In the genomic region with DNA sequence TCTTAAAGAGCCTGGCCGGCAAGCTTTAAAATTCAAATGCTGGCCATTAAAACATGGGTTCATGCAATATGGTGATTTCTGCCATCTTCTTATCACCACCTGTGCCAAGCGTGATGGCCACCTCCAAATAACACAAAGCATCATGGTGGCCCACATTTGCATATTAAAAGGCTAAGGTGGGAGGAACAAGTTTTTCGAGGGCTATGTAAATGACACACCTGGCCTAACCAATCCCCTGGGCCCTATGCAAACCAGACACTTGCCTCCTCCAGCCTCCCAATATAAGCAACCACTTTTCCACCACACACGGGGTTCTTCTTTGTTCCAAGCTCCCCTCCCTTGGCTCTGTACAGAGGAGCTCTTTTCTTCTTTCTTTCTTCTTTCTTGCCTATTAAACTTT, we compare ENCODE assay signal across 21 cellular contexts. TPM values are rescaled to one million over a fixed set of nuclear protein-coding genes. Genes with fewer than 3 reads are reported as not detected.
DNase-seq lines count a peak whose midpoint lies in the region; ATAC-seq, FAIRE-seq and TF ChIP-seq lines count a peak whose summit lies in the region.
"Had no signal": no experiment of that assay in that cellular context is flagged by ENCODE, and none has a peak within 500 bp of the region (broad histone marks: within the 10 kb centered on the region; RNA-seq: fewer than 3 reads in every experiment).

No MANE protein-coding gene starts in this region.

- in situ Hi-C loops in GM12878 (cut with MboI) = loop anchor here (5.0 kb wide), 1 partner anchor 200 kb away; no protein-coding TSS in a partner anchor

- CTCF ChIA-PET in GM12878 (lab: Yijun Ruan, JAX) = interaction anchor here (0.6 to 20.9 kb wide), 5 partner anchors 8 to 198 kb away, joined by 3 to 842 read pairs (median 3); a partner anchor contains a TSS

- intact Hi-C loops in GM12878 (cut with micrococcal nuclease; ENCODE audit: unreplicated experiment) = no loop called here

- H3K23ac ChIP-seq in neuronal stem cell (ENCODE audit: low read depth, low read length, poor library complexity) (no peak overlapping the region), mesendoderm (ENCODE audit: low read length) (no peak overlapping the region)

- H4K8ac ChIP-seq in neuronal stem cell (ENCODE audit: low read depth, low read length) = no peak overlapping the region
- H4K8ac ChIP-seq in mesendoderm (ENCODE audit: low read depth, low read length) = no peak overlapping the region

- H2AK5ac ChIP-seq in neuronal stem cell (ENCODE audit: low read depth, low read length) (no peak overlapping the region), mesendoderm (ENCODE audit: low read length) (no peak overlapping the region)

- TF ChIP-seq RAD21 in GM12878 (IDR thresholded peaks at IDR 0.05; ENCODE audit: insufficient read depth, low read depth, low read length) = no peak

- TF ChIP-seq CTCF in GM12878 (IDR thresholded peaks at IDR 0.05 in 2 of 3, conservative IDR thresholded peaks at IDR 0.05 in 1 of 3; ENCODE audit: control insufficient read depth in 2 of 3, extremely low read depth in 1 of 3, insufficient read depth in 1 of 3, low read depth in 3 of 3, low read length in 3 of 3) = no peak

- no peaks in the 10 kb centered on the region for H3K4me1 ChIP-seq in GM12878 (ENCODE audit: control insufficient read depth, insufficient read depth, low read length)
- no peaks in the 10 kb centered on the region for H3K4me1 ChIP-seq in neuronal stem cell (ENCODE audit: control insufficient read depth in 2 of 2, insufficient read depth in 1 of 2, low read depth in 1 of 2, low read length in 2 of 2)
- H3K4me1 ChIP-seq in mesendoderm (ENCODE audit: control insufficient read depth, low read depth, low read length) = no peaks in the 10 kb centered on the region
- H3K4me1 ChIP-seq: A549, Caco-2, HAP-1 had no signal

- SMC1A ChIA-PET in GM12878 (lab: Charles Lee; ENCODE audit: uncharacterized antibody, unreplicated experiment) = interaction anchor here (1.0 to 9.6 kb wide), 5 partner anchors 8 to 252 kb away, joined by 3 to 118 read pairs (median 4); no protein-coding TSS in a partner anchor

- H2BK15ac ChIP-seq in neuronal stem cell (ENCODE audit: low read length) = no peak overlapping the region
- H2BK15ac ChIP-seq in mesendoderm (replicated peaks; ENCODE audit: low read depth) = no peak overlapping the region

- DNase-seq in NCI-H2196 (lab: John Stamatoyannopoulos, UW; ENCODE audit: unreplicated experiment) (peak; percentile 8), NCI-H2196 treated with DMSO at 0.1 percent for 48 hours (lab: John Stamatoyannopoulos, UW; ENCODE audit: unreplicated experiment) (no peak), NAMALWA (ENCODE audit: low spot score) (peak; percentile 16), GM12878 (ENCODE audit: low read depth, low spot score) (no peak), neuronal stem cell (ENCODE audit: low spot score) (no peak), NOMO-1 treated with DMSO at 0.1 percent for 48 hours (lab: John Stamatoyannopoulos, UW; ENCODE audit: unreplicated experiment) (no peak), mesendoderm (no peak)
- DNase-seq: AML-193; Caco-2; CD4-positive, alpha-beta T cell; GDM1 had no signal

- no peaks in the 10 kb centered on the region for H4K20me1 ChIP-seq in GM12878 (ENCODE audit: control insufficient read depth, insufficient read depth)

- H3K4ac ChIP-seq in neuronal stem cell (ENCODE audit: low read length) (no peak overlapping the region), mesendoderm (ENCODE audit: low read depth, low read length) (no peak overlapping the region)

- H3K27ac ChIP-seq in GM12878 (ENCODE audit: control insufficient read depth, insufficient read depth) (no peak overlapping the region), neuronal stem cell (replicated peaks; ENCODE audit: low read length) (no peak overlapping the region), mesendoderm (ENCODE audit: low read depth, low read length) (no peak overlapping the region)
- H3K27ac ChIP-seq: 22Rv1, A549, C4-2B had no signal

- no TSS peak for BruUV-seq in GM12878 (replicated peaks; lab: Mats Ljungman, UMichigan)

- H2BK120ac ChIP-seq in neuronal stem cell (ENCODE audit: low read depth, low read length) (no peak overlapping the region), mesendoderm (ENCODE audit: low read depth, low read length) (no peak overlapping the region)

- no peak overlapping the region for H4K5ac ChIP-seq in mesendoderm (ENCODE audit: low read length)

- H3K14ac ChIP-seq in neuronal stem cell (ENCODE audit: low read length) = no peak overlapping the region

- H2AFZ ChIP-seq in GM12878 (ENCODE audit: control insufficient read depth, low read depth, low read length) (no peak overlapping the region), neuronal stem cell (ENCODE audit: low read length) (no peak overlapping the region)

- FAIRE-seq in GM12878 (lab: Jason Lieb, UNC) = no peak
- FAIRE-seq: D721Med, GM19239 had no signal

- no peak overlapping the region for H3K4me3 ChIP-seq in GM12878
- no peak overlapping the region for H3K4me3 ChIP-seq in neuronal stem cell (ENCODE audit: low read length in 2 of 2)
- no peak overlapping the region for H3K4me3 ChIP-seq in mesendoderm (ENCODE audit: low read length)
- H3K4me3 ChIP-seq: A549, HAP-1 had no signal

- TF ChIP-seq POLR2A in GM12878 (IDR thresholded peaks at IDR 0.05; ENCODE audit: low read depth, low read length) = no peak

- no peak overlapping the region for H2BK12ac ChIP-seq in neuronal stem cell (ENCODE audit: low read length)

- 11% methylated on average over 4 of the region's 4 CpGs for WGBS in GM12878 (ENCODE audit: insufficient coverage, insufficient replicate concordance, low lambda C conversion rate, missing lambda C conversion rate)
- no CpG with 5 or more reads among the region's 4 CpGs for WGBS in neuronal stem cell (ENCODE audit: extremely low coverage in 2 of 2, insufficient read length in 2 of 2, insufficient replicate concordance in 1 of 2), 2 donors
- WGBS in mesendoderm (ENCODE audit: extremely low coverage, insufficient coverage, low lambda C conversion rate) = no CpG with 5 or more reads among the region's 4 CpGs

- H2BK5ac ChIP-seq in neuronal stem cell (ENCODE audit: low read length) = no peak overlapping the region
- no peak overlapping the region for H2BK5ac ChIP-seq in mesendoderm (ENCODE audit: low read length)

- H3K4me2 ChIP-seq in GM12878 (ENCODE audit: control insufficient read depth, insufficient read depth) (no peak overlapping the region), neuronal stem cell (ENCODE audit: insufficient read depth, low read length, poor library complexity, severe bottlenecking) (no peak overlapping the region), mesendoderm (ENCODE audit: low read length) (no peak overlapping the region)
- H3K4me2 ChIP-seq: A549 had no signal

- H3K56ac ChIP-seq in mesendoderm (ENCODE audit: low read length) = no peak overlapping the region

- H4K91ac ChIP-seq in neuronal stem cell (ENCODE audit: low read depth, low read length, poor library complexity) = no peak overlapping the region

- no peak for ATAC-seq in GM12878
- ATAC-seq: A549 had no signal

- no peak for TF ChIP-seq EP300 in GM12878 (IDR thresholded peaks at IDR 0.05; ENCODE audit: borderline replicate concordance in 1 of 2, control insufficient read depth in 1 of 2, low read depth in 2 of 2, low read length in 2 of 2)

- POLR2A ChIA-PET in GM12878 (lab: Charles Lee) = no interaction called here

- RAD21 ChIA-PET in GM12878 (lab: Charles Lee; ENCODE audit: unreplicated experiment) = interaction anchor here (0.9 to 9.8 kb wide), 4 partner anchors 24 to 198 kb away, joined by 3 to 189 read pairs (median 4); no protein-coding TSS in a partner anchor

- no peaks in the 10 kb centered on the region for H3K36me3 ChIP-seq in GM12878 (ENCODE audit: control insufficient read depth in 2 of 2, insufficient read depth in 2 of 2, low read length in 1 of 2)
- H3K36me3 ChIP-seq in neuronal stem cell (replicated peaks in 1 of 2; ENCODE audit: control insufficient read depth in 2 of 2, insufficient read depth in 2 of 2, low read length in 2 of 2) = no peaks in the 10 kb centered on the region
- H3K36me3 ChIP-seq in mesendoderm (ENCODE audit: control insufficient read depth, insufficient read depth, low read length) = no peaks in the 10 kb centered on the region
- H3K36me3 ChIP-seq: HAP-1 had no signal

- H3K9me3 ChIP-seq in GM12878 (replicated peaks; ENCODE audit: control insufficient read depth, insufficient read depth, low read length) (no peaks in the 10 kb centered on the region), neuronal stem cell (replicated peaks in 1 of 2; ENCODE audit: control insufficient read depth in 2 of 2, insufficient read depth in 1 of 2, low read depth in 1 of 2, low read length in 2 of 2) (peaks cover 0 to 11% of the 10 kb centered on the region in 2 donors)
- H3K9me3 ChIP-seq: A549, HAP-1 had no signal

- H3K27me3 ChIP-seq in GM12878 (replicated peaks in 1 of 2; ENCODE audit: control insufficient read depth in 2 of 2, insufficient read depth in 2 of 2, low read length in 1 of 2) = no peaks in the 10 kb centered on the region
- H3K27me3 ChIP-seq in neuronal stem cell (ENCODE audit: control insufficient read depth in 3 of 3, insufficient read depth in 3 of 3, low read depth in 1 of 3, low read length in 3 of 3) = no peaks in the 10 kb centered on the region
- no peaks in the 10 kb centered on the region for H3K27me3 ChIP-seq in mesendoderm (ENCODE audit: insufficient read depth, low read length, poor library complexity)

- H3K79me1 ChIP-seq in neuronal stem cell (ENCODE audit: low read depth, low read length) (no peaks in the 10 kb centered on the region), mesendoderm (ENCODE audit: low read length) (no peaks in the 10 kb centered on the region)

- H3K18ac ChIP-seq in neuronal stem cell (ENCODE audit: low read length) (no peak overlapping the region), mesendoderm (ENCODE audit: low read length) (no peak overlapping the region)

- H3K9ac ChIP-seq in GM12878 (ENCODE audit: control insufficient read depth, insufficient read depth, low read length) (no peak overlapping the region), neuronal stem cell (ENCODE audit: low read depth, low read length, poor library complexity) (no peak overlapping the region), mesendoderm (ENCODE audit: low read length) (no peak overlapping the region)

- H3K79me2 ChIP-seq in GM12878 (ENCODE audit: control insufficient read depth, insufficient read depth, low read length) (no peaks in the 10 kb centered on the region), mesendoderm (ENCODE audit: control insufficient read depth, insufficient read depth, low read length) (no peaks in the 10 kb centered on the region)

RNA-seq across cellular contexts. Expression of a gene that starts 14.4 kb away (rescaled TPM):
- 18.8 and 20.1 TPM in 2 replicates for total RNA-seq in GM12878 (2013; cell fraction: nucleolus; rRNA removed)
- total RNA-seq in GM12878 (2014; rRNA removed) (18.3 and 18.4 TPM in 2 replicates), GM12878 (2014; rRNA removed; fragmentation: Illumina TruSeq; extraction: Trizol) (16.2 and 16.5 TPM in 2 replicates), GM12878 (2021) (25.2 and 26.0 TPM in 2 replicates)
- polyA plus RNA-seq in GM12878 (2011; ENCODE audit: low read depth) = 2.5 TPM
- polyA plus RNA-seq in GM12878 (2011; rRNA removed) (1.5 and 3.1 TPM in 2 replicates), GM12878 (2014; fragmentation: Illumina TruSeq; extraction: Trizol) (17.4 and 28.7 TPM in 2 replicates), GM12878 (2014; fragmentation: Nextera tagmentation; extraction: Ambion mirVana) (1 to 10 TPM; 2.0 to 4.9 TPM), GM12878 (2014; rRNA removed) (39.8 and 39.9 TPM in 2 replicates), GM12878 (2016; fragmentation: Nextera tagmentation; extraction: Ambion mirVana) (10 to 100 TPM; 14.3 to 15.5 TPM)
- 3.9 and 4.7 TPM in 2 replicates for polyA plus RNA-seq in GM12878 (2011; cell fraction: cytosol; rRNA removed)
- polyA plus RNA-seq in GM12878 (2011; cell fraction: nucleus; rRNA removed) = 7.5 and 8.1 TPM in 2 replicates
- 5.3 and 5.5 TPM in 2 replicates for polyA plus RNA-seq in GM12878 (2012)
- 3.7 and 4.8 TPM in 2 replicates for polyA minus RNA-seq in GM12878 (2011; rRNA and poly(A)+ RNA removed)
- 1.1 TPM in 1 of 2 replicates, not detected in the other for polyA minus RNA-seq in GM12878 (2011; cell fraction: cytosol; rRNA and poly(A)+ RNA removed)
- 2.9 and 3.0 TPM in 2 replicates for polyA minus RNA-seq in GM12878 (2011; cell fraction: nucleus; rRNA and poly(A)+ RNA removed)
- polyA plus RNA-seq in neuronal stem cell (2013, experiment 1 of 2) = not detected
- polyA plus RNA-seq in neuronal stem cell (2013, experiment 2 of 2) = not detected
- not detected for polyA plus RNA-seq in mesendoderm (2013, experiment 1 of 2)
- polyA plus RNA-seq in mesendoderm (2013, experiment 2 of 2) = not detected
- total RNA-seq: Caco-2, H4, HT-29 had no signal
- polyA plus RNA-seq: A549, BJ had no signal

RNA-seq across cellular contexts. Expression of a gene that starts 46.9 kb away (rescaled TPM):
- total RNA-seq in GM12878 (2013; cell fraction: nucleolus; rRNA removed) = 444 and 455 TPM in 2 replicates
- total RNA-seq in GM12878 (2014; rRNA removed) (49.4 and 59.7 TPM in 2 replicates), GM12878 (2014; rRNA removed; fragmentation: Illumina TruSeq; extraction: Trizol) (39.8 and 40.9 TPM in 2 replicates), GM12878 (2021) (61.5 and 70.5 TPM in 2 replicates)
- polyA plus RNA-seq in GM12878 (2011; ENCODE audit: low read depth) = 30.7 TPM
- polyA plus RNA-seq in GM12878 (2011; rRNA removed) (36.2 and 66.8 TPM in 2 replicates), GM12878 (2014; fragmentation: Illumina TruSeq; extraction: Trizol) (30.5 and 56.8 TPM in 2 replicates), GM12878 (2014; fragmentation: Nextera tagmentation; extraction: Ambion mirVana) (10 to 100 TPM in 1 of 2 experiments, 1 to 10 TPM in 1; 4.9 to 15.9 TPM), GM12878 (2014; rRNA removed) (92.2 and 96.2 TPM in 2 replicates), GM12878 (2016; fragmentation: Nextera tagmentation; extraction: Ambion mirVana) (10 to 100 TPM; 41.8 to 43.3 TPM)
- polyA plus RNA-seq in GM12878 (2011; cell fraction: cytosol; rRNA removed) = 70.8 and 98.8 TPM in 2 replicates
- 272 and 290 TPM in 2 replicates for polyA plus RNA-seq in GM12878 (2011; cell fraction: nucleus; rRNA removed)
- 85.9 and 97.0 TPM in 2 replicates for polyA plus RNA-seq in GM12878 (2012)
- 77.6 and 102 TPM in 2 replicates for polyA minus RNA-seq in GM12878 (2011; rRNA and poly(A)+ RNA removed)
- 22.2 and 23.7 TPM in 2 replicates for polyA minus RNA-seq in GM12878 (2011; cell fraction: cytosol; rRNA and poly(A)+ RNA removed)
- polyA minus RNA-seq in GM12878 (2011; cell fraction: nucleus; rRNA and poly(A)+ RNA removed) = 105 and 129 TPM in 2 replicates
- polyA plus RNA-seq in neuronal stem cell (2013, experiment 1 of 2) = not detected
- not detected for polyA plus RNA-seq in neuronal stem cell (2013, experiment 2 of 2)
- polyA plus RNA-seq in mesendoderm (2013, experiment 1 of 2) = not detected
- polyA plus RNA-seq in mesendoderm (2013, experiment 2 of 2) = not detected
- total RNA-seq: Caco-2, Daoy, H4, HT-29 had no signal
- polyA plus RNA-seq: A549, BJ had no signal

RNA-seq across cellular contexts. Expression of a gene that starts 47.0 kb away (rescaled TPM):
- not detected in 2 replicates for total RNA-seq in GM12878 (2013; cell fraction: nucleolus; rRNA removed)
- total RNA-seq in GM12878 (2014; rRNA removed) (not detected in 2 replicates), GM12878 (2014; rRNA removed; fragmentation: Illumina TruSeq; extraction: Trizol) (not detected in 2 replicates), GM12878 (2021) (not detected in 2 replicates)
- polyA plus RNA-seq in GM12878 (2011; ENCODE audit: low read depth) = not detected
- polyA plus RNA-seq in GM12878 (2011; rRNA removed) (not detected in 2 replicates), GM12878 (2014; fragmentation: Illumina TruSeq; extraction: Trizol) (not detected in 2 replicates), GM12878 (2014; fragmentation: Nextera tagmentation; extraction: Ambion mirVana) (not detected), GM12878 (2014; rRNA removed) (not detected in 2 replicates), GM12878 (2016; fragmentation: Nextera tagmentation; extraction: Ambion mirVana) (not detected)
- not detected in 2 replicates for polyA plus RNA-seq in GM12878 (2011; cell fraction: cytosol; rRNA removed)
- not detected in 2 replicates for polyA plus RNA-seq in GM12878 (2011; cell fraction: nucleus; rRNA removed)
- polyA plus RNA-seq in GM12878 (2012) = not detected in 2 replicates
- not detected in 2 replicates for polyA minus RNA-seq in GM12878 (2011; rRNA and poly(A)+ RNA removed)
- polyA minus RNA-seq in GM12878 (2011; cell fraction: cytosol; rRNA and poly(A)+ RNA removed) = not detected in 2 replicates
- polyA minus RNA-seq in GM12878 (2011; cell fraction: nucleus; rRNA and poly(A)+ RNA removed) = not detected in 2 replicates
- polyA plus RNA-seq in neuronal stem cell (2013, experiment 1 of 2) = not detected
- polyA plus RNA-seq in neuronal stem cell (2013, experiment 2 of 2) = not detected
- polyA plus RNA-seq in mesendoderm (2013, experiment 1 of 2) = not detected
- not detected for polyA plus RNA-seq in mesendoderm (2013, experiment 2 of 2)
- total RNA-seq: Caco-2; CD4-positive, alpha-beta T cell; Daoy; H4; HT-29 had no signal
- polyA plus RNA-seq: A549, BJ had no signal

Comparison
In these comparisons a context has a peak if more than half of its experiments do, and no peak if none do; other contexts are left out.
1. DNase-seq: peak in NCI-H2196 (single experiment) and NAMALWA (single experiment); none in NCI-H2196 treated with DMSO at 0.1 percent for 48 hours (single experiment), GM12878 (single experiment), neuronal stem cell (single experiment), NOMO-1 treated with DMSO at 0.1 percent for 48 hours (single experiment) and mesendoderm (single experiment).